In the genomic region with DNA sequence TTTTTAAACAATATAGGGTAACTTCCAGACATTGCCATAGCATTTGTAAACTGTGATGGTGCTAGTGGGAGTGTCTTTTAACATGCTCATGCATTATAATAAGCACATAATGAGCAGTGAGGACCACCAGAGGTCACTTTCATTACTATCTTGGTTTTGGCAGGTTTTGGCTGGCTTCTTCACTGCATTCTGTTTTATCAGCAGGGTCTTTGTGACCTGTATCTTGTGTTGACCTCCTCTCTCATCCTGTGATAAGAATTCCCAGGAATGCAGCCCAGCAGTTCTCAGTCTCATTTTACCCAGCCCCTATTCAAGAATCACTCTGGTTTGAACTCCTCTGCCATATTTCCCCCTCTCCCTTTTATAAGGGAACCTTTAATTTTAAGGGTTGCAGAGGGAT, we compare ENCODE assay signal across 29 cellular contexts.
"Had no signal": no experiment of that assay in that cellular context is flagged by ENCODE, and none has a peak within 500 bp of the region (broad histone marks: within the 10 kb centered on the region; RNA-seq: fewer than 3 reads in every experiment).

No MANE protein-coding gene starts in this region.

- H3K4me1 ChIP-seq: body of pancreas, heart right ventricle had no signal

- H3K27ac ChIP-seq: adrenal gland, body of pancreas, epithelial cell of prostate, esophagus squamous epithelium, gastroesophageal sphincter, heart right ventricle had no signal

- ATAC-seq: activated naive CD8-positive, alpha-beta T cell treated with anti-CD3 and anti-CD28 coated beads, Interleukin-2, amount 50 U/mL, for 24 hours; activated T-cell treated with anti-CD3 and anti-CD28 coated beads, Interleukin-2, amount 50 U/mL, for 72 hours; body of pancreas; effector memory CD8-positive, alpha-beta T cell; gastroesophageal sphincter; heart right ventricle had no signal

- H3K36me3 ChIP-seq: adrenal gland, esophagus squamous epithelium, gastroesophageal sphincter, heart right ventricle had no signal

- H3K9me3 Mint-ChIP-seq: activated CD4-positive, alpha-beta memory T cell treated with anti-CD3 and anti-CD28 coated beads, Interleukin-2, amount 10 ng/mL, durations not matched to agents 7 days and 5 days had no signal

- H3K27ac Mint-ChIP-seq: activated CD4-positive, alpha-beta memory T cell treated with anti-CD3 and anti-CD28 coated beads, Interleukin-2, amount 10 ng/mL, durations not matched to agents 7 days and 5 days; activated CD4-positive, alpha-beta T cell treated with anti-CD3 and anti-CD28 coated beads, Interleukin-2, amount 10 ng/mL, durations not matched to agents 7 days and 5 days; activated naive CD4-positive, alpha-beta T cell treated with anti-CD3 and anti-CD28 coated beads for 36 hours; activated naive CD4-positive, alpha-beta T cell treated with anti-CD3 and anti-CD28 coated beads, Interleukin-2, amount 50 U/mL, for 24 hours; activated naive CD8-positive, alpha-beta T cell treated with anti-CD3 and anti-CD28 coated beads for 36 hours; activated naive CD8-positive, alpha-beta T cell treated with anti-CD3 and anti-CD28 coated beads, Interleukin-2, amount 50 U/mL, for 24 hours; activated T-cell treated with anti-CD3 and anti-CD28 coated beads, Interleukin-2, amount 50 U/mL, for 24 hours; activated T-cell treated with anti-CD3 and anti-CD28 coated beads, Interleukin-2, amount 50 U/mL, for 72 hours; effector memory CD8-positive, alpha-beta T cell had no signal

- H3K4me1 Mint-ChIP-seq: activated CD4-positive, alpha-beta memory T cell treated with anti-CD3 and anti-CD28 coated beads, Interleukin-2, amount 10 ng/mL, durations not matched to agents 7 days and 5 days; activated CD4-positive, alpha-beta T cell treated with anti-CD3 and anti-CD28 coated beads, Interleukin-2, amount 10 ng/mL, durations not matched to agents 7 days and 5 days; activated naive CD4-positive, alpha-beta T cell treated with anti-CD3 and anti-CD28 coated beads, Interleukin-2, amount 50 U/mL, for 24 hours; activated naive CD8-positive, alpha-beta T cell treated with anti-CD3 and anti-CD28 coated beads for 36 hours; activated naive CD8-positive, alpha-beta T cell treated with anti-CD3 and anti-CD28 coated beads, Interleukin-2, amount 50 U/mL, for 24 hours had no signal

- H3K4me3 Mint-ChIP-seq: activated CD4-positive, alpha-beta memory T cell treated with anti-CD3 and anti-CD28 coated beads, Interleukin-2, amount 10 ng/mL, durations not matched to agents 7 days and 5 days; activated CD4-positive, alpha-beta T cell treated with anti-CD3 and anti-CD28 coated beads, Interleukin-2, amount 10 ng/mL, durations not matched to agents 7 days and 5 days; activated naive CD4-positive, alpha-beta T cell treated with anti-CD3 and anti-CD28 coated beads for 36 hours; activated naive CD4-positive, alpha-beta T cell treated with anti-CD3 and anti-CD28 coated beads, Interleukin-2, amount 50 U/mL, for 24 hours; activated naive CD8-positive, alpha-beta T cell treated with anti-CD3 and anti-CD28 coated beads for 36 hours; activated naive CD8-positive, alpha-beta T cell treated with anti-CD3 and anti-CD28 coated beads, Interleukin-2, amount 50 U/mL, for 24 hours; activated T-cell treated with anti-CD3 and anti-CD28 coated beads, Interleukin-2, amount 50 U/mL, for 24 hours; activated T-cell treated with anti-CD3 and anti-CD28 coated beads, Interleukin-2, amount 50 U/mL, for 72 hours; effector memory CD8-positive, alpha-beta T cell had no signal

- H3K4me3 ChIP-seq: adrenal gland, body of pancreas, esophagus squamous epithelium, gastroesophageal sphincter, heart right ventricle had no signal

- H3K9me3 ChIP-seq: adrenal gland, body of pancreas, esophagus squamous epithelium had no signal

- DNase-seq: activated CD4-positive, alpha-beta memory T cell treated with anti-CD3 and anti-CD28 coated beads, Interleukin-2, amount 10 ng/mL, durations not matched to agents 7 days and 5 days; activated CD4-positive, alpha-beta T cell treated with anti-CD3 and anti-CD28 coated beads for 1 hour; activated CD4-positive, alpha-beta T cell treated with anti-CD3 and anti-CD28 coated beads for 4 hours; activated CD4-positive, alpha-beta T cell treated with anti-CD3 and anti-CD28 coated beads, Interleukin-2, amount 10 ng/mL, durations not matched to agents 7 days and 5 days; activated CD4-positive, alpha-beta T cell treated with anti-CD3 and anti-CD28 coated beads, Interleukin-2, amount 50 U/mL, for 4 hours; activated CD8-positive, alpha-beta memory T cell treated with anti-CD3 and anti-CD28 coated beads, Interleukin-2, amount 50 U/mL, for 48 hours; activated effector memory CD4-positive, alpha-beta T cell treated with Interleukin-2 at 50 U/mL for 16 hours; activated naive CD4-positive, alpha-beta T cell treated with anti-CD3 and anti-CD28 coated beads for 36 hours; activated naive CD8-positive, alpha-beta T cell treated with anti-CD3 and anti-CD28 coated beads for 36 hours; activated naive CD8-positive, alpha-beta T cell treated with anti-CD3 and anti-CD28 coated beads, Interleukin-2, amount 50 U/mL, for 24 hours; activated T-cell treated with anti-CD3 and anti-CD28 coated beads for 4 hours; activated T-cell treated with anti-CD3 and anti-CD28 coated beads, Interleukin-2, amount 50 U/mL, for 24 hours; activated T-cell treated with anti-CD3 and anti-CD28 coated beads, Interleukin-2, amount 50 U/mL, for 72 hours; adrenal gland; amygdala; aorta; body of pancreas; caudate nucleus; cortex of kidney; dermis blood vessel endothelial cell; effector CD4-positive, alpha-beta T cell; effector memory CD8-positive, alpha-beta T cell; esophagus squamous epithelium; foreskin melanocyte; heart right ventricle; T-helper 2 cell had no signal

- H3K27me3 ChIP-seq: body of pancreas, esophagus squamous epithelium, gastroesophageal sphincter had no signal
